Comparison of ENCODE assay signal across 12 cellular contexts in the genomic region with DNA sequence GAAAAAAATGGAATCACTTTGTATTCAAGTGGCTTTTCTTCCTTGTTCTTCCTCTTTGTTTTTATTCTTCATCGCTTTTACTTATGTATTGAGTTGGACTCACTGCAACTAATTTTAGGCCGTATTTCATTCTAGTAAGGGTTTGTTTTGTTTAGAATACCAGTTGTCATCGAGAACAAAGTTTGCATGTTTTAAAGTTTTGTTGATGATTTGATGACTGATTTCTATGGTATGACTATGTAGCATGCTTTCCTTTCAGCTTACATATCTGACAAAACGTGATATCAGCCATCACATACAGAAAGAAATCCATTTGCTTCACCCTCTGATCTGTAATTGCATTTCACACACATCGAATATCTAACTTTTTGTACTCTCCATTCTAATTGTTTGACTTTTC.
A peak's percentile ranks its signal among the peaks of the same experiment; 100 is the strongest.
DNase-seq lines count a peak whose midpoint lies in the region; TF ChIP-seq lines count a peak whose summit lies in the region.
"Had no signal": no experiment of that assay in that cellular context is flagged by ENCODE, and none has a peak within 500 bp of the region (broad histone marks: within the 10 kb centered on the region; RNA-seq: fewer than 3 reads in every experiment).

No MANE protein-coding gene starts in this region.

- H3K4me3 Mint-ChIP-seq in nephron progenitor cell: peak overlapping the region; percentile 19
- H3K4me3 Mint-ChIP-seq: dendritic cell treated with granulocyte-macrophage colony-stimulating factor and Interleukin-4, amounts not matched to agents 40 ng/mL and 50 ng/mL, for 4 days had no signal

- H3K27ac Mint-ChIP-seq in nephron progenitor cell: no peak overlapping the region
- H3K27ac Mint-ChIP-seq: dendritic cell treated with granulocyte-macrophage colony-stimulating factor and Interleukin-4, amounts not matched to agents 40 ng/mL and 50 ng/mL, for 4 days had no signal

- peaks cover 14% of the 10 kb centered on the region for H3K36me3 Mint-ChIP-seq in nephron progenitor cell (ENCODE audit: low read depth)

- peaks cover 54% of the 10 kb centered on the region for H3K36me3 ChIP-seq in SU-DHL-6 (ENCODE audit: low read length)

- peak overlapping the region; percentile 72 for H3K4me2 ChIP-seq in SU-DHL-6 (ENCODE audit: low read depth, low read length, poor library complexity, severe bottlenecking)

- H3K9ac ChIP-seq in SU-DHL-6 (ENCODE audit: low read length): no peak overlapping the region

- no peak overlapping the region for H2AFZ ChIP-seq in SU-DHL-6 (ENCODE audit: low read depth, low read length, severe bottlenecking)

- no peaks in the 10 kb centered on the region for H3K9me2 ChIP-seq in SU-DHL-6 (replicated peaks; ENCODE audit: insufficient read depth, low read length)

- no peaks in the 10 kb centered on the region for H3K27me3 ChIP-seq in SU-DHL-6 (ENCODE audit: low read length)

- peaks cover 14% of the 10 kb centered on the region; the same call in 1 of the 2 replicates for H4K20me1 ChIP-seq in SU-DHL-6 (ENCODE audit: low read depth, low read length)

- H3F3A ChIP-seq in SU-DHL-6 (ENCODE audit: insufficient read depth): peaks cover 36% of the 10 kb centered on the region; the same call in 1 of the 2 replicates

- intact Hi-C loops in head of caudate nucleus (cut with DNase I): no loop called here

- peak overlapping the region; percentile 69; the same call in 1 of the 2 replicates for H3K27ac ChIP-seq in SU-DHL-6 (ENCODE audit: low read depth, low read length)

- peaks cover 5% of the 10 kb centered on the region for H3K27me3 Mint-ChIP-seq in nephron progenitor cell (ENCODE audit: low read depth, poor library complexity)

- H3K9me3 Mint-ChIP-seq in nephron progenitor cell: no peaks in the 10 kb centered on the region
- H3K9me3 Mint-ChIP-seq: dendritic cell treated with granulocyte-macrophage colony-stimulating factor and Interleukin-4, amounts not matched to agents 40 ng/mL and 50 ng/mL, for 4 days had no signal

- H3K4me3 ChIP-seq in SU-DHL-6 (ENCODE audit: insufficient read depth, low read length, poor library complexity, severe bottlenecking) (no peak overlapping the region), choroid plexus epithelial cell (ENCODE audit: low read depth, low read length) (no peak overlapping the region)

- DNase-seq in EL (peak; percentile 77), choroid plexus epithelial cell (ENCODE audit: low read depth) (peak; percentile 76), nephron progenitor cell (no peak), foreskin melanocyte (no peak), head of caudate nucleus (no peak), T1000 (lab: John Stamatoyannopoulos, UW) (no peak)
- no peak for DNase-seq in stimulated activated CD4-positive, alpha-beta T cell treated with anti-CD3 and anti-CD28 coated beads, Interleukin-2, amount 100 ng/mL, for 24 hours
- DNase-seq: activated CD4-positive, alpha-beta T cell treated with anti-CD3 and anti-CD28 coated beads, Interleukin-2, amount 50 U/mL, for 48 hours; NCI-H1105 treated with DMSO at 0.1 percent for 48 hours; posterior cingulate gyrus had no signal

- H3K9me3 ChIP-seq in SU-DHL-6 (ENCODE audit: insufficient read depth, low read length): no peaks in the 10 kb centered on the region

- no peak for TF ChIP-seq CTCF in SU-DHL-6 (IDR thresholded peaks at IDR 0.05; ENCODE audit: insufficient read depth, low read length, poor library complexity, severe bottlenecking)
- TF ChIP-seq CTCF in choroid plexus epithelial cell (conservative IDR thresholded peaks at IDR 0.05; ENCODE audit: low read depth, low read length): no peak
- no peak for TF ChIP-seq CTCF in nephron progenitor cell (IDR thresholded peaks at IDR 0.05)

- peaks cover 93% of the 10 kb centered on the region for H3K79me2 ChIP-seq in SU-DHL-6 (ENCODE audit: insufficient read depth, low read length)

- H3K4me1 Mint-ChIP-seq in nephron progenitor cell: peaks cover 58% of the 10 kb centered on the region

Comparison
In these comparisons a context has a peak if more than half of its experiments do, and no peak if none do; other contexts are left out.
1. DNase-seq: peak in EL (single experiment) and choroid plexus epithelial cell (single experiment); none in nephron progenitor cell (single experiment), foreskin melanocyte (single experiment), head of caudate nucleus (0 of 42), stimulated activated CD4-positive, alpha-beta T cell treated with anti-CD3 and anti-CD28 coated beads, Interleukin-2, amount 100 ng/mL, for 24 hours (0 of 2) and T1000 (single experiment).